17 cellular contexts compared by ENCODE assay signal in genomic region chr7:110283056-110283455, GRCh38.
DNase-seq lines count a peak whose midpoint lies in the region; TF ChIP-seq lines count a peak whose summit lies in the region.
"Had no signal": no experiment of that assay in that cellular context is flagged by ENCODE, and none has a peak within 500 bp of the region (broad histone marks: within the 10 kb centered on the region; RNA-seq: fewer than 3 reads in every experiment).

No MANE protein-coding gene starts in this region.

- no peak overlapping the region for H3K4me3 ChIP-seq in LNCaP clone FGC (ENCODE audit: low read depth, low read length)
- H3K4me3 ChIP-seq in dorsolateral prefrontal cortex = no peak overlapping the region
- H3K4me3 ChIP-seq: BLaER1, GM23338, SK-N-MC had no signal

- TF ChIP-seq CTCF in LNCaP clone FGC (IDR thresholded peaks at IDR 0.05; ENCODE audit: control insufficient read depth, extremely low read depth, insufficient read depth) = no peak
- no peak for TF ChIP-seq CTCF in mesothelial cell of epicardium (IDR thresholded peaks at IDR 0.05; ENCODE audit: unreplicated experiment)
- TF ChIP-seq CTCF in dorsolateral prefrontal cortex (IDR thresholded peaks at IDR 0.05 in 54 of 56, conservative IDR thresholded peaks at IDR 0.05 in 2 of 56; ENCODE audit: low read depth in 1 of 56, partially characterized antibody in 56 of 56) = no peak

- H3K27me3 Mint-ChIP-seq in mesothelial cell of epicardium (ENCODE audit: low read depth) = no peaks in the 10 kb centered on the region

- no peaks in the 10 kb centered on the region for H3K36me3 Mint-ChIP-seq in mesothelial cell of epicardium
- H3K36me3 Mint-ChIP-seq: CD8-positive, alpha-beta T cell had no signal

- H3K9me3 Mint-ChIP-seq in mesothelial cell of epicardium = peaks cover 3% of the 10 kb centered on the region
- H3K9me3 Mint-ChIP-seq: CD8-positive, alpha-beta T cell; GM23338 had no signal

- no peak overlapping the region for H3K4me3 Mint-ChIP-seq in mesothelial cell of epicardium
- H3K4me3 Mint-ChIP-seq: CD8-positive, alpha-beta T cell; GM23338 had no signal

- no peak overlapping the region for H3K27ac ChIP-seq in dorsolateral prefrontal cortex
- H3K27ac ChIP-seq: BLaER1, KMS-11 had no signal

- no peaks in the 10 kb centered on the region for H3K27me3 ChIP-seq in dorsolateral prefrontal cortex
- H3K27me3 ChIP-seq: BLaER1 had no signal

- H3K27ac Mint-ChIP-seq in mesothelial cell of epicardium = peak overlapping the region; percentile 13
- H3K27ac Mint-ChIP-seq: CD8-positive, alpha-beta T cell; GM23338 had no signal

- intact Hi-C loops in dorsolateral prefrontal cortex (cut with DNase I) = no loop called here

- peaks cover 30% of the 10 kb centered on the region for H3K4me1 Mint-ChIP-seq in mesothelial cell of epicardium

- DNase-seq in COR-L47 (lab: John Stamatoyannopoulos, UW) = peak; percentile 60
- peak; percentile 97 for DNase-seq in LNCaP clone FGC (ENCODE audit: low read depth)
- peak; percentile 2 for DNase-seq in NCI-H774 (lab: John Stamatoyannopoulos, UW)
- DNase-seq in mesothelial cell of epicardium (ENCODE audit: low spot score in 2 of 2, unreplicated experiment in 2 of 2) = no peak
- no peak for DNase-seq in NCI-H1694 treated with DMSO at 0.1 percent for 48 hours (lab: John Stamatoyannopoulos, UW)
- no peak for DNase-seq in DMS 273 treated with DMSO at 0.1 percent for 48 hours (lab: John Stamatoyannopoulos, UW)
- DNase-seq in dorsolateral prefrontal cortex = no peak
- DNase-seq: CD8-positive, alpha-beta T cell; GF-D8; HCEC 1CT; NCI-H187; NCI-H345; NCI-H524 treated with DMSO at 0.1 percent for 48 hours had no signal

Comparison
In these comparisons a context has a peak if more than half of its experiments do, and no peak if none do; other contexts are left out.
1. DNase-seq: peak in COR-L47 (single experiment), LNCaP clone FGC (single experiment) and NCI-H774 (single experiment); none in mesothelial cell of epicardium (0 of 2), NCI-H1694 treated with DMSO at 0.1 percent for 48 hours (single experiment), DMS 273 treated with DMSO at 0.1 percent for 48 hours (single experiment) and dorsolateral prefrontal cortex (0 of 10).